2 cellular contexts compared by ENCODE assay signal in the genomic region with DNA sequence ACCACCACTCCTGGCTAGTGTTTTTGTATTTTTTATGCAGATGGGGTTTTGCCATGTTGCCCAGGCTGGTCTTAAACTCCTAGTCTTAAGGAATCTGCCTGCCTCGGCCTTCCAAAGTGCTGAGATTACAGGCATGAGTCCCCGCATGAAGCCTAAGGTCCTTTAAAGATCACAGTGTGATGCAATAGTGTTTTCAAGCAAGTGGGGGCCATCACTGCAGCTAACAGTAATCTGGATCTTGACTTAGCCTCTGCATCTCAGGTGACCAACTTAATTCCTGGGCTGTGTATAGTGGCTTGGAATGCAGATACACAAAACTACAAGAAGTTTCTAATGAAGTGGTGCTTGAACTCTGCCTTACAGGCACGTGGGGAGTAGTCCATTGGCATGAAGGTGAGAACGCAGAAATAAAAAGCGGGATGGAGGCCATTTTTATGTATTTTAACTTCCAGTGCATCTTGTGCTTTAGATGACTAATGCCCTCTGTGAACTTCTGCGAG.
A peak's percentile ranks its signal among the peaks of the same experiment; 100 is the strongest.
TF ChIP-seq lines count a peak whose summit lies in the region.

No MANE protein-coding gene starts in this region.

TF ChIP-seq in IMR-90, 13 proteins besides CTCF, POLR2A, EP300 and RAD21 (continued from another document):
- TF ChIP-seq, protein P1, sequence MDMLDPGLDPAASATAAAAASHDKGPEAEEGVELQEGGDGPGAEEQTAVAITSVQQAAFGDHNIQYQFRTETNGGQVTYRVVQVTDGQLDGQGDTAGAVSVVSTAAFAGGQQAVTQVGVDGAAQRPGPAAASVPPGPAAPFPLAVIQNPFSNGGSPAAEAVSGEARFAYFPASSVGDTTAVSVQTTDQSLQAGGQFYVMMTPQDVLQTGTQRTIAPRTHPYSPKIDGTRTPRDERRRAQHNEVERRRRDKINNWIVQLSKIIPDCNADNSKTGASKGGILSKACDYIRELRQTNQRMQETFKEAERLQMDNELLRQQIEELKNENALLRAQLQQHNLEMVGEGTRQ (IDR thresholded peaks at IDR 0.05; ENCODE audit: low read depth, low read length) = no peak
- TF ChIP-seq CEBPB (IDR thresholded peaks at IDR 0.05; ENCODE audit: low read depth, low read length) = peak; percentile 41; the same call in 1 of the 2 replicates

TF ChIP-seq in K562, 482 proteins besides CTCF, POLR2A, EP300 and RAD21 (continued from another document):
- TF ChIP-seq, protein P2, sequence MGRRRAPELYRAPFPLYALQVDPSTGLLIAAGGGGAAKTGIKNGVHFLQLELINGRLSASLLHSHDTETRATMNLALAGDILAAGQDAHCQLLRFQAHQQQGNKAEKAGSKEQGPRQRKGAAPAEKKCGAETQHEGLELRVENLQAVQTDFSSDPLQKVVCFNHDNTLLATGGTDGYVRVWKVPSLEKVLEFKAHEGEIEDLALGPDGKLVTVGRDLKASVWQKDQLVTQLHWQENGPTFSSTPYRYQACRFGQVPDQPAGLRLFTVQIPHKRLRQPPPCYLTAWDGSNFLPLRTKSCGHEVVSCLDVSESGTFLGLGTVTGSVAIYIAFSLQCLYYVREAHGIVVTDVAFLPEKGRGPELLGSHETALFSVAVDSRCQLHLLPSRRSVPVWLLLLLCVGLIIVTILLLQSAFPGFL (CRISPR knock-in tag; IDR thresholded peaks at IDR 0.05) = no peak
- TF ChIP-seq CEBPG (CRISPR knock-in tag; IDR thresholded peaks at IDR 0.05) (no peak), CEBPG (tag; conservative IDR thresholded peaks at IDR 0.05 in 1 of 2, IDR thresholded peaks at IDR 0.05 in 1 of 2) (peak; percentile 64 to 66; a peak in 3 of 4 replicates), RBFOX2 (IDR thresholded peaks at IDR 0.05; ENCODE audit: low read depth, low read length) (no peak), EHMT2 (IDR thresholded peaks at IDR 0.05) (no peak), ZNF24 (IDR thresholded peaks at IDR 0.05) (no peak), ZKSCAN8 (CRISPR knock-in tag; IDR thresholded peaks at IDR 0.05) (no peak), TBP (optimal IDR thresholded peaks at IDR 0.05; ENCODE audit: low read depth, low read length) (no peak), MTA2 (IDR thresholded peaks at IDR 0.05; ENCODE audit: low read depth) (no peak), BMI1 (IDR thresholded peaks at IDR 0.05; ENCODE audit: low read length) (no peak), PHF8 (IDR thresholded peaks at IDR 0.05; ENCODE audit: borderline replicate concordance, low read length) (no peak), U2AF1 (optimal IDR thresholded peaks at IDR 0.05; ENCODE audit: low read depth, low read length) (no peak), RBM39 (optimal IDR thresholded peaks at IDR 0.05; ENCODE audit: low read depth, low read length) (no peak)
- TF ChIP-seq, protein P3, sequence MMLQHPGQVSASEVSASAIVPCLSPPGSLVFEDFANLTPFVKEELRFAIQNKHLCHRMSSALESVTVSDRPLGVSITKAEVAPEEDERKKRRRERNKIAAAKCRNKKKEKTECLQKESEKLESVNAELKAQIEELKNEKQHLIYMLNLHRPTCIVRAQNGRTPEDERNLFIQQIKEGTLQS (IDR thresholded peaks at IDR 0.05) = peak; percentile 65
- TF ChIP-seq, protein P3 (CRISPR knock-in tag; conservative IDR thresholded peaks at IDR 0.05) = no peak
- TF ChIP-seq, protein P4, sequence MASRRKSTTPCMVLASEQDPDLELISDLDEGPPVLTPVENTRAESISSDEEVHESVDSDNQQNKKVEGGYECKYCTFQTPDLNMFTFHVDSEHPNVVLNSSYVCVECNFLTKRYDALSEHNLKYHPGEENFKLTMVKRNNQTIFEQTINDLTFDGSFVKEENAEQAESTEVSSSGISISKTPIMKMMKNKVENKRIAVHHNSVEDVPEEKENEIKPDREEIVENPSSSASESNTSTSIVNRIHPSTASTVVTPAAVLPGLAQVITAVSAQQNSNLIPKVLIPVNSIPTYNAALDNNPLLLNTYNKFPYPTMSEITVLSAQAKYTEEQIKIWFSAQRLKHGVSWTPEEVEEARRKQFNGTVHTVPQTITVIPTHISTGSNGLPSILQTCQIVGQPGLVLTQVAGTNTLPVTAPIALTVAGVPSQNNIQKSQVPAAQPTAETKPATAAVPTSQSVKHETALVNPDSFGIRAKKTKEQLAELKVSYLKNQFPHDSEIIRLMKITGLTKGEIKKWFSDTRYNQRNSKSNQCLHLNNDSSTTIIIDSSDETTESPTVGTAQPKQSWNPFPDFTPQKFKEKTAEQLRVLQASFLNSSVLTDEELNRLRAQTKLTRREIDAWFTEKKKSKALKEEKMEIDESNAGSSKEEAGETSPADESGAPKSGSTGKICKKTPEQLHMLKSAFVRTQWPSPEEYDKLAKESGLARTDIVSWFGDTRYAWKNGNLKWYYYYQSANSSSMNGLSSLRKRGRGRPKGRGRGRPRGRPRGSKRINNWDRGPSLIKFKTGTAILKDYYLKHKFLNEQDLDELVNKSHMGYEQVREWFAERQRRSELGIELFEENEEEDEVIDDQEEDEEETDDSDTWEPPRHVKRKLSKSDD (conservative IDR thresholded peaks at IDR 0.05; ENCODE audit: low read length) = no peak
